In the genomic region with DNA sequence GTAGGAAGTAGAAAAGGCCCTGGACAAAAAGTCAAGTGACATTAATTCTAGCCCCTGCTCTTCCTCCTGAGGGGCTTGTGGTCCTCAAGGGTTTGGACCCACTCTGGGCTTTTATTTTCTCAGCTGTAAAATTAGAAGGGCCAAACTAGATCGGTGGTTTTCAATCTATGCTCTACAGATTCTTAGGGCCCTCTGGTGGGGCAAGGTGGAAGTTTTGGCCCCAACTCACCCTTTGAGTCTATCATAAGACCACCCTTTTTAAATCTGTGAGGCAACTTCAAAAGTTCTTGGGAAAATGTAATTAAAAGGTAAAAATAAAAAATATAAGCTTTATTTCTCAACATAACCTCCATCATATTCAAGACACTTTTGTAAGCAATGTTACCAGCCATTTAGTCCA, we compare ENCODE assay signal across 9 cellular contexts. TPM values are rescaled to one million over a fixed set of nuclear protein-coding genes. Genes with fewer than 3 reads are reported as not detected.
A peak's percentile ranks its signal among the peaks of the same experiment; 100 is the strongest.
DNase-seq lines count a peak whose midpoint lies in the region; TF ChIP-seq lines count a peak whose summit lies in the region.
"Had no signal": no experiment of that assay in that cellular context is flagged by ENCODE, and none has a peak within 500 bp of the region (broad histone marks: within the 10 kb centered on the region; RNA-seq: fewer than 3 reads in every experiment).

No MANE protein-coding gene starts in this region.

- peak; percentile 55 for TF ChIP-seq CTCF in A673 (conservative IDR thresholded peaks at IDR 0.05; ENCODE audit: low read depth, low read length)

- POLR2A ChIA-PET in A673 (lab: Charles Lee; ENCODE audit: low non-redundant PET): no interaction called here

- peaks cover 17% of the 10 kb centered on the region for H3K27me3 ChIP-seq in A673 (replicated peaks; ENCODE audit: insufficient read depth, low read depth, low read length, poor library complexity)

- intact Hi-C loops in A673 (cut with micrococcal nuclease; ENCODE audit: unreplicated experiment): loop anchor here (5.0 kb wide), 1 partner anchor 106 kb away; the partner anchor contains the start of gene TLNRD1

- no peak overlapping the region for H3K27ac ChIP-seq in A673 (ENCODE audit: low read depth, low read length, poor library complexity, severe bottlenecking)

- no peaks in the 10 kb centered on the region for H3K36me3 ChIP-seq in A673 (ENCODE audit: insufficient read depth, low read length, poor library complexity, severe bottlenecking)

- H3K4me1 ChIP-seq in A673 (ENCODE audit: insufficient read depth, low read length, poor library complexity, severe bottlenecking): peaks cover 4% of the 10 kb centered on the region

- in situ Hi-C loops in SK-MEL-5 (cut with HindIII; ENCODE audit: low pct_unique_long_range_greater_than_20kb, low sequenced_read_pairs): no loop called here

- BruUV-seq in A673 (replicated peaks; lab: Mats Ljungman, UMichigan): no TSS peak

- CTCF ChIA-PET in A673 (lab: Charles Lee): interaction anchor here (2.3 kb wide), 1 partner anchor 158 kb away, joined by 10 read pairs; no protein-coding TSS in a partner anchor

- H3K4me3 ChIP-seq in A673 (ENCODE audit: low read depth, low read length, poor library complexity, severe bottlenecking): no peak overlapping the region

- H3K9me3 ChIP-seq in A673 (ENCODE audit: low read depth, low read length, poor library complexity, severe bottlenecking): no peaks in the 10 kb centered on the region

- peak; percentile 25 for DNase-seq in A673 (ENCODE audit: low spot score)
- DNase-seq in ELR (ENCODE audit: low read depth): peak; percentile 26
- DNase-seq in SK-MEL-5 (ENCODE audit: low read depth, low spot score): peak; percentile 62
- DNase-seq in iPS-NIHi7 (ENCODE audit: extremely low spot score): peak; percentile 38
- no peak for DNase-seq in T1000 (lab: John Stamatoyannopoulos, UW)
- no peak for DNase-seq in mesenteric fat pad (ENCODE audit: low spot score)
- no peak for DNase-seq in GM19238 (ENCODE audit: insufficient read length, low spot score)
- no peak for DNase-seq in putamen (ENCODE audit: low spot score)

RNA-seq across cellular contexts. Expression of gene CFAP161, which starts 25.6 kb away (rescaled TPM):
- total RNA-seq in A673 (2021): 1.6 and 2.8 TPM in 2 replicates
- 0.21 and 0.29 TPM in 2 replicates for total RNA-seq in SK-MEL-5 (2014; rRNA removed; shearing (Covaris generic))
- polyA plus RNA-seq in SK-MEL-5 (2015; cell fraction: cytosol; rRNA removed): 0.17 TPM in 1 of 2 replicates, not detected in the other
- 0.37 TPM in 1 of 2 replicates, not detected in the other for polyA plus RNA-seq in SK-MEL-5 (2015; cell fraction: nucleus; rRNA removed)
- total RNA-seq in mesenteric fat pad: 0.71 TPM
- total RNA-seq: T-helper 2 cell treated with Interferon-gamma antibody and Interleukin-4, amounts not matched to agents 100 ng/mL and 5 ng/mL, for 36 hours had no signal

Comparison
In these comparisons a context has a peak if more than half of its experiments do, and no peak if none do; other contexts are left out.
1. DNase-seq: peak in A673 (single experiment), ELR (single experiment), SK-MEL-5 (single experiment) and iPS-NIHi7 (single experiment); none in T1000 (single experiment), mesenteric fat pad (single experiment), GM19238 (single experiment) and putamen (single experiment).